8 cellular contexts compared by ENCODE assay signal in the genomic region with DNA sequence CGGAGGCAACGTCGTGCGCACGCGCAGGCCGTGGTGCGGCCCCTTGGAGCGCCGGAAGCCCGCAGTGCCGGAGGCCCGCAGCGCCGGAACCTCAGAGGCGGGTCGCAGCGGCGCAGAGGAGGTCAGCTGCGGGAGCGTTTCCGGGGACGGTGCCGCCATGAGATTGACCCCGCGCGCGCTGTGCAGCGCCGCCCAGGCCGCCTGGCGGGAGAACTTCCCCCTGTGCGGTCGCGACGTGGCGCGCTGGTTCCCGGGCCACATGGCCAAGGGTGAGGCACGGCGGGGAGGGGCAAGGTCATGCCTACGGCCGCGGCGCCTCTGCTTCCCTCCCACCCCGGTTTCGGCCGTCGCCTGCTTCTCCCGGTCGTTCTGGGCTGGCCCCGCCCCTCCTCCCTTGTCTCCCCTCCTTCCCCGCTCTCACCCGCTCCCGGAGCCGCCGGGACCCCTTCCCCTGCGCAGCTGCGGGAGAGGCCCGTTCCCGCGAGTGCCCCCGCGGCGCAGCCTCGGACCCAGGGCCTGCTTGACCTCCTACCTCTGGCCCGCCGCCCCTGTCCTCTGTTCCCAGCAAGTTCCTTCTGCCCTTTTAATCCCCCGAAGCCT. TPM values are rescaled to one million over a fixed set of nuclear protein-coding genes. Genes with fewer than 3 reads are reported as not detected.
DNase-seq lines count a peak whose midpoint lies in the region; ATAC-seq, FAIRE-seq and TF ChIP-seq lines count a peak whose summit lies in the region.

A gene with protein sequence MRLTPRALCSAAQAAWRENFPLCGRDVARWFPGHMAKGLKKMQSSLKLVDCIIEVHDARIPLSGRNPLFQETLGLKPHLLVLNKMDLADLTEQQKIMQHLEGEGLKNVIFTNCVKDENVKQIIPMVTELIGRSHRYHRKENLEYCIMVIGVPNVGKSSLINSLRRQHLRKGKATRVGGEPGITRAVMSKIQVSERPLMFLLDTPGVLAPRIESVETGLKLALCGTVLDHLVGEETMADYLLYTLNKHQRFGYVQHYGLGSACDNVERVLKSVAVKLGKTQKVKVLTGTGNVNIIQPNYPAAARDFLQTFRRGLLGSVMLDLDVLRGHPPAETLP (plus strand): TSS at position 94 of the 600 bp plus-strand sequence. CDS start 64 bp downstream, at position 158.

- H3K36me3 ChIP-seq in kidney (ENCODE audit: control insufficient read depth in 1 of 2, insufficient read depth in 2 of 2, low read length in 2 of 2): peaks cover 13 to 18% of the 10 kb centered on the region in 2 donors

- H3K4me1 ChIP-seq in kidney (ENCODE audit: control insufficient read depth in 1 of 2, insufficient read depth in 1 of 2, low read depth in 1 of 2, low read length in 2 of 2): peaks cover 3 to 8% of the 10 kb centered on the region in 2 donors

- H3K27ac ChIP-seq in kidney (ENCODE audit: low read depth in 2 of 2, low read length in 2 of 2): peak within 1 kb of the TSS; percentile 51 to 83

- intact Hi-C loops in kidney (cut with DNase I): no loop called here

- H3K9me3 ChIP-seq in kidney (ENCODE audit: control insufficient read depth in 1 of 2, low read length in 2 of 2): no peaks in the 10 kb centered on the region

- no peak for FAIRE-seq in kidney (lab: Jason Lieb, UNC)

- ATAC-seq in GM18870 (IDR thresholded peaks at IDR 0.05; ENCODE audit: unreplicated experiment) (peak; percentile 40), HG03108 (IDR thresholded peaks at IDR 0.05; ENCODE audit: unreplicated experiment) (peak; percentile 62)

- peak within 1 kb of the TSS; percentile 84 to 89 for H3K9ac ChIP-seq in kidney (ENCODE audit: low read length in 2 of 2)

- DNase-seq in AG08396 (ENCODE audit: low spot score) (peak; percentile 100), NCI-H2227 treated with DMSO at 0.1 percent for 48 hours (lab: John Stamatoyannopoulos, UW) (peak; percentile 70), cerebellum (ENCODE audit: low spot score) (peak; percentile 98), kidney (peak; percentile 98)
- DNase-seq in activated CD4-positive, CD25-positive, alpha-beta regulatory T cell (lab: John Stamatoyannopoulos, UW): peak; percentile 85 to 88 (median 86)
- peak; percentile 96 for DNase-seq in stimulated activated CD4-positive, alpha-beta T cell treated with anti-CD3 and anti-CD28 coated beads, Interleukin-15, amount 100 ng/mL, for 24 hours

- H3K4me3 ChIP-seq in kidney (ENCODE audit: low read length in 2 of 2): peak within 1 kb of the TSS; percentile 71 to 91

- peak; percentile 10 for TF ChIP-seq CTCF in kidney (IDR thresholded peaks at IDR 0.05; ENCODE audit: borderline replicate concordance, extremely low read depth, insufficient read depth)

RNA-seq across cellular contexts. Expression of the gene that starts here (rescaled TPM):
- total RNA-seq in cerebellum: 22.3 TPM
- 51.1 TPM for total RNA-seq in kidney
- 68.5 TPM for polyA plus RNA-seq in kidney (ENCODE audit: insufficient read depth, low read depth, low replicate concordance)

Comparison
In these comparisons a context has a peak if more than half of its experiments do, and no peak if none do; other contexts are left out.
1. Peak in every context shown above with its lines: DNase-seq, ATAC-seq, H3K4me3 ChIP-seq and H3K27ac ChIP-seq.